ENCODE assay signal across 19 cellular contexts in genomic region chr7:74344128-74344496, GRCh38. TPM values are rescaled to one million over a fixed set of nuclear protein-coding genes. Genes with fewer than 3 reads are reported as not detected.
DNase-seq lines count a peak whose midpoint lies in the region; ATAC-seq and TF ChIP-seq lines count a peak whose summit lies in the region.
"Had no signal": no experiment of that assay in that cellular context is flagged by ENCODE, and none has a peak within 500 bp of the region (broad histone marks: within the 10 kb centered on the region; RNA-seq: fewer than 3 reads in every experiment).

No MANE protein-coding gene starts in this region.

- no CpG with 5 or more reads among the region's 2 CpGs for WGBS in IMR-90 (ENCODE audit: extremely low coverage in 2 of 2, insufficient read length in 1 of 2), 2 experiments

- H4K5ac ChIP-seq in IMR-90 (ENCODE audit: low read depth, low read length), result no peak overlapping the region

- H4K20me1 ChIP-seq in IMR-90 (ENCODE audit: insufficient read depth, low read length), result peaks cover 53% of the 10 kb centered on the region

- 0 out of 4 replicates have a peak overlapping the region, but pooled peaks of 1 of the 2 experiments have one; percentile 30 for H4K8ac ChIP-seq in IMR-90 (ENCODE audit: low read depth in 2 of 2, low read length in 2 of 2)

- H3K79me1 ChIP-seq in IMR-90 (ENCODE audit: low read depth in 1 of 2, low read length in 2 of 2), result peaks cover 22 to 80% of the 10 kb centered on the region in 2 experiments

- H3K36me3 ChIP-seq in IMR-90 (ENCODE audit: control insufficient read depth, insufficient read depth, low read length), result peaks cover 37% of the 10 kb centered on the region
- peaks cover 5% of the 10 kb centered on the region for H3K36me3 ChIP-seq in adipocyte (ENCODE audit: control insufficient read depth, insufficient read depth, low read length, severe bottlenecking)

- peak overlapping the region; percentile 75 for H2AFZ ChIP-seq in IMR-90 (replicated peaks; ENCODE audit: low read length, poor library complexity)

- peak overlapping the region; percentile 57; the same call in 1 of the 2 replicates for H2BK120ac ChIP-seq in IMR-90 (ENCODE audit: low read depth, low read length)

- H3K27me3 ChIP-seq in IMR-90 (ENCODE audit: control insufficient read depth, insufficient read depth, low read length), result no peaks in the 10 kb centered on the region
- no peaks in the 10 kb centered on the region for H3K27me3 ChIP-seq in adipocyte (replicated peaks; ENCODE audit: control insufficient read depth, insufficient read depth, low read length)
- H3K27me3 ChIP-seq: adrenal gland, SJCRH30, upper lobe of left lung had no signal

- TF ChIP-seq POLR2A in IMR-90 (IDR thresholded peaks at IDR 0.05; ENCODE audit: low read depth, low read length) (no peak), erythroblast (IDR thresholded peaks at IDR 0.05; ENCODE audit: low read length) (no peak)

- dilution Hi-C loops in IMR-90 (cut with HindIII; ENCODE audit: low sequenced_read_pairs, unreplicated experiment), result no loop called here

- H3K23ac ChIP-seq in IMR-90 (ENCODE audit: low read depth, low read length), result no peak overlapping the region

- no TSS peak for BruUV-seq in IMR-90 (replicated peaks; lab: Mats Ljungman, UMichigan)

- H3K4me1 ChIP-seq in IMR-90 (ENCODE audit: control insufficient read depth, insufficient read depth, low read length) (peaks cover 7% of the 10 kb centered on the region), adipocyte (ENCODE audit: control insufficient read depth, insufficient read depth, low read length) (peaks cover 7% of the 10 kb centered on the region)
- H3K4me1 ChIP-seq: upper lobe of left lung had no signal

- in situ Hi-C loops in IMR-90 (cut with MboI; ENCODE audit: low sequenced_read_pairs), result no loop called here

- H3K27ac ChIP-seq in 22Rv1, result peak overlapping the region; percentile 30
- no peak overlapping the region for H3K27ac ChIP-seq in IMR-90 (ENCODE audit: insufficient read depth, low read length)
- H3K27ac ChIP-seq: epithelial cell of prostate, SJCRH30, upper lobe of left lung had no signal

- intact Hi-C loops in IMR-90 (cut with micrococcal nuclease), result loop anchor here (1.0 kb wide), 1 partner anchor 14 kb away; no protein-coding TSS in a partner anchor

- H2BK5ac ChIP-seq in IMR-90 (ENCODE audit: low read depth, low read length, poor library complexity, severe bottlenecking), result peak overlapping the region; percentile 36

- H3K4ac ChIP-seq in IMR-90 (ENCODE audit: low read depth, low read length), result peak overlapping the region; percentile 35; the same call in 1 of the 2 replicates

- H3K9ac ChIP-seq in IMR-90 (ENCODE audit: low read depth, low read length) (no peak overlapping the region), adipocyte (ENCODE audit: low read length) (no peak overlapping the region)

- peak overlapping the region; percentile 37; the same call in 1 of the 2 replicates for H2AK5ac ChIP-seq in IMR-90 (ENCODE audit: low read depth, low read length)

- ATAC-seq in IMR-90 (ENCODE audit: low read depth) (peak; percentile 61), HG03025 (IDR thresholded peaks at IDR 0.05; ENCODE audit: low FRiP score, unreplicated experiment) (no peak), HG03175 (IDR thresholded peaks at IDR 0.05; ENCODE audit: unreplicated experiment) (no peak)

- H3K56ac ChIP-seq in IMR-90 (ENCODE audit: extremely low read depth, insufficient read depth, low read length), result no peak overlapping the region

- CTCF ChIA-PET in IMR-90 (lab: Yijun Ruan, JAX), result interaction anchor here (0.6 kb wide), 2 partner anchors 9 to 326 kb away, joined by 3 read pairs; no protein-coding TSS in a partner anchor

- H3K18ac ChIP-seq in IMR-90 (ENCODE audit: low read depth, low read length), result no peak overlapping the region

- no peak overlapping the region for H3K4me3 ChIP-seq in IMR-90 (ENCODE audit: insufficient read depth, low read depth, low read length)
- H3K4me3 ChIP-seq in adipocyte (ENCODE audit: low read length), result no peak overlapping the region
- no peak overlapping the region for H3K4me3 ChIP-seq in foreskin fibroblast (ENCODE audit: low read depth in 1 of 2, low read length in 2 of 2)
- H3K4me3 ChIP-seq: adrenal gland, SJCRH30, upper lobe of left lung had no signal

- no peak for TF ChIP-seq CTCF in 22Rv1 (IDR thresholded peaks at IDR 0.05)
- TF ChIP-seq CTCF in IMR-90 (conservative IDR thresholded peaks at IDR 0.05; ENCODE audit: low read depth, low read length), result no peak
- TF ChIP-seq CTCF in foreskin fibroblast (IDR thresholded peaks at IDR 0.05; ENCODE audit: low read depth, low read length), result no peak

- H2BK15ac ChIP-seq in IMR-90 (ENCODE audit: low read depth, low read length), result 0 out of 3 replicates have a peak overlapping the region, but pooled peaks have one; percentile 7

- no peaks in the 10 kb centered on the region for H3K9me3 ChIP-seq in IMR-90 (ENCODE audit: control insufficient read depth, insufficient read depth, low read length)
- H3K9me3 ChIP-seq in adipocyte (ENCODE audit: control insufficient read depth, low read length), result no peaks in the 10 kb centered on the region
- H3K9me3 ChIP-seq: adrenal gland, SJCRH30, upper lobe of left lung had no signal

- peaks cover 12% of the 10 kb centered on the region for H3K9me1 ChIP-seq in IMR-90 (ENCODE audit: insufficient read depth, low read length)

- no peak for TF ChIP-seq RAD21 in IMR-90 (IDR thresholded peaks at IDR 0.05; ENCODE audit: low read length)

- peak overlapping the region; percentile 90 for H2AK9ac ChIP-seq in IMR-90 (replicated peaks; ENCODE audit: low read depth, low read length, poor library complexity)

- POLR2A ChIA-PET in IMR-90 (lab: Charles Lee; ENCODE audit: unreplicated experiment), result no interaction called here

- H3K4me2 ChIP-seq in IMR-90 (ENCODE audit: low read depth, low read length), result 0 out of 2 replicates have a peak overlapping the region, but pooled peaks have one; percentile 1

- H3K14ac ChIP-seq in IMR-90 (replicated peaks; ENCODE audit: low read depth, low read length), result peak overlapping the region; percentile 65; the same call in 1 of the 2 replicates

- peak overlapping the region; percentile 38; the same call in 1 of the 2 replicates for H2BK20ac ChIP-seq in IMR-90 (ENCODE audit: low read depth, low read length)

- H4K91ac ChIP-seq in IMR-90 (ENCODE audit: insufficient read depth, low read depth, low read length), result peak overlapping the region; percentile 32

- DNase-seq in IMR-90, result peak; percentile 47
- peak; percentile 16 for DNase-seq in adipocyte (ENCODE audit: low read depth)
- DNase-seq in foreskin fibroblast, result peak; percentile 16 to 39
- no peak for DNase-seq in NOMO-1 (lab: John Stamatoyannopoulos, UW; ENCODE audit: unreplicated experiment in 2 of 2)
- no peak for DNase-seq in erythroblast (lab: John Stamatoyannopoulos, UW)
- DNase-seq: activated CD4-positive, CD25-positive, alpha-beta regulatory T cell; activated effector memory CD4-positive, alpha-beta T cell treated with Interleukin-2 at 50 U/mL for 16 hours; CD4-positive, alpha-beta memory T cell; DND-41; kidney; NCI-H146; stimulated activated naive CD8-positive, alpha-beta T cell treated with anti-CD3 and anti-CD28 coated beads, Interleukin-15, Interleukin-2, amounts not matched to agents 100 U/mL and 50 U/mL, for 24 hours; upper lobe of left lung had no signal

TF ChIP-seq in IMR-90, 13 proteins besides CTCF, POLR2A, EP300 and RAD21:
- TF ChIP-seq BHLHE40 (IDR thresholded peaks at IDR 0.05; ENCODE audit: low read depth, low read length) (no peak), SMC3 (IDR thresholded peaks at IDR 0.05; ENCODE audit: low read depth, low read length) (no peak), CEBPB (IDR thresholded peaks at IDR 0.05; ENCODE audit: low read depth, low read length) (no peak), NFE2L2 (IDR thresholded peaks at IDR 0.05; ENCODE audit: low read depth, low read length) (no peak), RCOR1 (IDR thresholded peaks at IDR 0.05; ENCODE audit: insufficient replicate concordance, low read length) (no peak), ELK1 (IDR thresholded peaks at IDR 0.05; ENCODE audit: borderline replicate concordance, low read depth, low read length) (no peak), CHD1 (IDR thresholded peaks at IDR 0.05; ENCODE audit: low read depth, low read length) (no peak), RFX5 (IDR thresholded peaks at IDR 0.05; ENCODE audit: low read depth, low read length) (no peak), MXI1 (IDR thresholded peaks at IDR 0.05; ENCODE audit: borderline replicate concordance, low read depth, low read length) (no peak)

RNA-seq across cellular contexts. Expression of gene CLIP2, which starts 54.9 kb away (rescaled TPM):
- 18.1 and 20.3 TPM in 2 replicates for total RNA-seq in IMR-90 (2012; rRNA removed)
- polyA plus RNA-seq in IMR-90 (2012; rRNA removed), result 20.7 and 23.3 TPM in 2 replicates
- 14.7 and 18.2 TPM in 2 replicates for polyA plus RNA-seq in IMR-90 (2012; cell fraction: cytosol; rRNA removed)
- 16.4 and 26.3 TPM in 2 replicates for polyA plus RNA-seq in IMR-90 (2012; cell fraction: nucleus; rRNA removed; ENCODE audit: low replicate concordance)

Comparison
In these comparisons a context has a peak if more than half of its experiments do, and no peak if none do; other contexts are left out.
1. DNase-seq: peak in IMR-90 (single experiment), adipocyte (single experiment) and foreskin fibroblast (2 of 2); none in NOMO-1 (0 of 2) and erythroblast (0 of 2).